In the genomic region with DNA sequence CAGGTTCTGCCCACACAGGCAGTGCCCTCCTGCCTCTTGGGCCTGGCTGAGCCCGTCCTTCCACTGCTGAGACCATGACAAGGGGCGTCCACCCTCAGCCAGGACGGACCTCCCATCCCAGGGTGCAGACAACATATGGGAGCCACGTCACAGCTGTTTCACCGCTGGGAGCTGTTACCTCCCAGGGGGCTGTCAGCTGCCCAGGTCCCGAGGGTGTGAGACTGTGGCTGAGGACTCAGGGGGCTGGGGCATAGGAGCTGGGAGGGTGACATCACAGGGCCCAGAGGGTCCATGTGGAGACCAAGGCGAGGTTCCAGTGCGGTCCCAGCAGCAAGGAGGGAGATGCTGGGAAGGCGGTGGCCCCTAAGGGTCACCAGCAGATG, we compare ENCODE assay signal across 17 cellular contexts. TPM values are rescaled to one million over a fixed set of nuclear protein-coding genes. Genes with fewer than 3 reads are reported as not detected.
A peak's percentile ranks its signal among the peaks of the same experiment; 100 is the strongest.
DNase-seq lines count a peak whose midpoint lies in the region; ATAC-seq and TF ChIP-seq lines count a peak whose summit lies in the region.
"Had no signal": no experiment of that assay in that cellular context is flagged by ENCODE, and none has a peak within 500 bp of the region (broad histone marks: within the 10 kb centered on the region; RNA-seq: fewer than 3 reads in every experiment).

No MANE protein-coding gene starts in this region.

- H3F3A ChIP-seq in neural progenitor cell (ENCODE audit: low read depth): no peaks in the 10 kb centered on the region

- no peak overlapping the region for H3K4me3 ChIP-seq in NT2/D1 (ENCODE audit: insufficient read length, low read depth)
- H3K4me3 ChIP-seq in left lung: no peak overlapping the region
- H3K4me3 ChIP-seq in neural progenitor cell: no peak overlapping the region
- no peak overlapping the region for H3K4me3 ChIP-seq in uterus
- H3K4me3 ChIP-seq: SK-N-MC had no signal

- peaks cover 5% of the 10 kb centered on the region for H3K9me3 Mint-ChIP-seq in neural progenitor cell

- peak overlapping the region; percentile 60 for H3K27ac Mint-ChIP-seq in neural progenitor cell

- H3K9ac ChIP-seq in NT2/D1 (ENCODE audit: insufficient read length, low read depth) (peak overlapping the region; percentile 33), neural progenitor cell (no peak overlapping the region)

- peaks cover 5% of the 10 kb centered on the region for H3K27me3 Mint-ChIP-seq in neural progenitor cell (ENCODE audit: insufficient read depth, low read depth)

- H3K4me2 ChIP-seq in neural progenitor cell: no peak overlapping the region

- H3K4me1 Mint-ChIP-seq in neural progenitor cell: peaks cover 37% of the 10 kb centered on the region

- no peak for ATAC-seq in left lung

- H3K27me3 ChIP-seq in NT2/D1 (ENCODE audit: insufficient read depth, insufficient read length) (peaks cover 4% of the 10 kb centered on the region), left lung (peaks cover 0 to 12% of the 10 kb centered on the region in 2 donors), neural progenitor cell (no peaks in the 10 kb centered on the region), uterus (no peaks in the 10 kb centered on the region)

- H3K9me3 ChIP-seq in NT2/D1 (ENCODE audit: insufficient read depth, low read length) (no peaks in the 10 kb centered on the region), left lung (no peaks in the 10 kb centered on the region), neural progenitor cell (ENCODE audit: low read depth) (no peaks in the 10 kb centered on the region), uterus (no peaks in the 10 kb centered on the region)

- no peak overlapping the region for H2AFZ ChIP-seq in neural progenitor cell (replicated peaks)

- no peak for TF ChIP-seq POLR2A in uterus (IDR thresholded peaks at IDR 0.05)

- H3K27ac ChIP-seq in left lung (peak overlapping the region; percentile 59 to 97), neural progenitor cell (no peak overlapping the region), uterus (no peak overlapping the region)
- H3K27ac ChIP-seq: SK-N-MC had no signal

- peaks cover 23% of the 10 kb centered on the region for H3K4me1 ChIP-seq in NT2/D1 (ENCODE audit: insufficient read depth, insufficient read length)
- H3K4me1 ChIP-seq in left lung: peaks cover 0 to 93% of the 10 kb centered on the region in 2 donors
- H3K4me1 ChIP-seq in neural progenitor cell: peaks cover 9% of the 10 kb centered on the region
- H3K4me1 ChIP-seq in uterus: no peaks in the 10 kb centered on the region

- TF ChIP-seq CTCF in left lung (IDR thresholded peaks at IDR 0.05) (no peak), neural progenitor cell (IDR thresholded peaks at IDR 0.05) (no peak), uterus (IDR thresholded peaks at IDR 0.05) (no peak)

- intact Hi-C loops in left lung (cut with DNase I) (no loop called here), uterus (cut with DNase I; ENCODE audit: low total_unique reads) (no loop called here)

- H4K20me1 ChIP-seq in neural progenitor cell (ENCODE audit: low read depth): no peaks in the 10 kb centered on the region

- peaks cover 3% of the 10 kb centered on the region for H3K36me3 Mint-ChIP-seq in neural progenitor cell

- no peaks in the 10 kb centered on the region for H3K36me3 ChIP-seq in NT2/D1 (ENCODE audit: insufficient read depth, insufficient read length, low read length)
- no peaks in the 10 kb centered on the region for H3K36me3 ChIP-seq in left lung
- no peaks in the 10 kb centered on the region for H3K36me3 ChIP-seq in neural progenitor cell
- H3K36me3 ChIP-seq in uterus: no peaks in the 10 kb centered on the region

- no peak overlapping the region for H3K4me3 Mint-ChIP-seq in neural progenitor cell

- no peak for DNase-seq in NT2/D1 (ENCODE audit: low read depth, low spot score)
- DNase-seq in left lung: no peak
- no peak for DNase-seq in neural progenitor cell (ENCODE audit: low spot score)
- peak; percentile 44 for DNase-seq in ureter (ENCODE audit: low spot score)
- no peak for DNase-seq in OCI-M2 (lab: John Stamatoyannopoulos, UW; ENCODE audit: unreplicated experiment)
- no peak for DNase-seq in uterus
- no peak for DNase-seq in SHP77 treated with DMSO at 0.1 percent for 48 hours (lab: John Stamatoyannopoulos, UW)
- DNase-seq: COR-L47, DMS153, EL, NCI-H1417, NCI-H1930, NCI-H2171, NCI-H446 treated with DMSO at 0.1 percent for 48 hours, NCI-H774, RPMI8226 had no signal

- no peaks in the 10 kb centered on the region for H3K79me2 ChIP-seq in neural progenitor cell (ENCODE audit: low read depth)

RNA-seq across cellular contexts. Expression of a gene that starts 17.9 kb away (rescaled TPM):
- 1,000 to 10,000 TPM; 1,902 to 2,455 TPM for total RNA-seq in left lung
- total RNA-seq in neural progenitor cell (ENCODE audit: low replicate concordance): 38.2 and 94.6 TPM in 2 replicates
- total RNA-seq in ureter: 1,385 TPM
- total RNA-seq in uterus: 100 to 1,000 TPM in 2 of 4 donors, 10 to 100 TPM in 2; 80.0 to 188 (median 126) TPM

RNA-seq across cellular contexts. Expression of a gene that starts 31.2 kb away (rescaled TPM):
- total RNA-seq in left lung (10 to 100 TPM in 1 of 2 donors, 1 to 10 TPM in 1; 3.4 to 16.5 TPM), neural progenitor cell (ENCODE audit: low replicate concordance) (0.34 TPM in 1 of 2 replicates, not detected in the other), ureter (49.2 TPM), uterus (under 1 TPM in 1 of 4 donors, not detected in 3; 0.85 TPM)

RNA-seq across cellular contexts. Expression of a gene that starts 53.2 kb away (rescaled TPM):
- total RNA-seq in left lung: 1 to 10 TPM; 6.0 to 8.8 TPM
- total RNA-seq in neural progenitor cell (ENCODE audit: low replicate concordance): not detected in 2 replicates
- 159 TPM for total RNA-seq in ureter
- 1 to 10 TPM in 1 of 4 donors, not detected in 3; 2.0 TPM for total RNA-seq in uterus

RNA-seq across cellular contexts. Expression of a gene that starts 57.2 kb away (rescaled TPM):
- total RNA-seq in left lung (1 to 10 TPM; 3.4 to 8.5 TPM), neural progenitor cell (ENCODE audit: low replicate concordance) (1.2 and 2.6 TPM in 2 replicates), ureter (45.0 TPM), uterus (1 to 10 TPM in 1 of 4 donors, under 1 TPM in 1, not detected in 2; 0.95 to 1.5 TPM)

Comparison
In these comparisons a context has a peak if more than half of its experiments do, and no peak if none do; other contexts are left out.
1. H3K27ac ChIP-seq: peak in left lung (2 of 2); none in neural progenitor cell (single experiment) and uterus (0 of 2).
2. RNA of a gene that starts 53.2 kb away (total RNA-seq): 159 TPM in ureter (single experiment); 6.0 to 8.8 TPM in left lung, not detected in neural progenitor cell and 2.0 TPM in uterus; every median in the first group is over 10 times any median in the second.